8 cellular contexts compared by ENCODE assay signal in genomic region chr2:60152226-60152833, GRCh38.
A peak's percentile ranks its signal among the peaks of the same experiment; 100 is the strongest.
DNase-seq lines count a peak whose midpoint lies in the region; ATAC-seq, FAIRE-seq and TF ChIP-seq lines count a peak whose summit lies in the region.

No MANE protein-coding gene starts in this region.

- POLR2A ChIA-PET in A549 (lab: Yijun Ruan, JAX): no interaction called here
- POLR2A ChIA-PET in Panc1 (lab: Charles Lee): no interaction called here

- TF ChIP-seq POLR2A in A549 (IDR thresholded peaks at IDR 0.05; ENCODE audit: low read length) (no peak), thyroid gland (IDR thresholded peaks at IDR 0.05) (no peak)

- H3K4me1 ChIP-seq in A549: no peaks in the 10 kb centered on the region
- no peaks in the 10 kb centered on the region for H3K4me1 ChIP-seq in Panc1 (ENCODE audit: control insufficient read depth, insufficient read depth, low read length)
- no peaks in the 10 kb centered on the region for H3K4me1 ChIP-seq in hepatocyte (ENCODE audit: insufficient read depth)
- H3K4me1 ChIP-seq in thyroid gland: no peaks in the 10 kb centered on the region

- no TSS peak for BruUV-seq in Panc1 (replicated peaks; lab: Mats Ljungman, UMichigan)

- H3K27me3 ChIP-seq in Panc1 (ENCODE audit: control insufficient read depth, insufficient read depth, low read length): peaks cover 4% of the 10 kb centered on the region; the same call in 1 of the 2 replicates
- no peaks in the 10 kb centered on the region for H3K27me3 ChIP-seq in hepatocyte
- no peaks in the 10 kb centered on the region for H3K27me3 ChIP-seq in thyroid gland

- peak; percentile 8 to 49 for DNase-seq in A549 (ENCODE audit: low read depth in 1 of 2, low spot score in 1 of 2)
- peak; percentile 61 for DNase-seq in GM12865 (ENCODE audit: low read depth)
- DNase-seq in Panc1 (ENCODE audit: low read depth, low spot score): peak; percentile 10
- peak; percentile 42 for DNase-seq in hepatocyte (ENCODE audit: low spot score)
- DNase-seq in thyroid gland: no peak
- no peak for DNase-seq in stimulated activated CD8-positive, alpha-beta memory T cell treated with anti-CD3 and anti-CD28 coated beads, Interleukin-4, amount 100 ng/mL, for 48 hours
- DNase-seq in 8988T: no peak

- TF ChIP-seq RAD21 in A549 (conservative IDR thresholded peaks at IDR 0.05 in 1 of 2, IDR thresholded peaks at IDR 0.05 in 1 of 2): peak; percentile 50 to 73; a peak in 4 of 5 replicates

- H3K4me3 ChIP-seq in A549: no peak overlapping the region
- H3K4me3 ChIP-seq in GM12865 (ENCODE audit: low read depth, low read length): no peak overlapping the region
- H3K4me3 ChIP-seq in Panc1 (ENCODE audit: low read depth in 2 of 2, low read length in 2 of 2): no peak overlapping the region
- H3K4me3 ChIP-seq in hepatocyte: no peak overlapping the region
- H3K4me3 ChIP-seq in thyroid gland (replicated peaks in 1 of 3): no peak overlapping the region

- H3K36me3 ChIP-seq in Panc1 (ENCODE audit: control insufficient read depth, insufficient read depth, low read length) (no peaks in the 10 kb centered on the region), hepatocyte (replicated peaks; ENCODE audit: insufficient read depth, low read depth) (no peaks in the 10 kb centered on the region), thyroid gland (no peaks in the 10 kb centered on the region)

- H3K9me3 ChIP-seq in A549: peaks cover 3% of the 10 kb centered on the region; the same call in 1 of the 3 replicates
- H3K9me3 ChIP-seq in Panc1 (ENCODE audit: control insufficient read depth, insufficient read depth, low read depth, low read length): no peaks in the 10 kb centered on the region
- no peaks in the 10 kb centered on the region for H3K9me3 ChIP-seq in hepatocyte (ENCODE audit: low read depth)
- no peaks in the 10 kb centered on the region for H3K9me3 ChIP-seq in thyroid gland

- TF ChIP-seq CTCF in A549 (IDR thresholded peaks at IDR 0.05) (peak; percentile 53), GM12865 (IDR thresholded peaks at IDR 0.05; ENCODE audit: insufficient read depth, low read depth, low read length, missing control alignments) (peak; percentile 71), Panc1 (IDR thresholded peaks at IDR 0.05) (peak; percentile 80; the same call in 1 of the 2 replicates), hepatocyte (IDR thresholded peaks at IDR 0.05; ENCODE audit: poor library complexity) (peak; percentile 54), thyroid gland (IDR thresholded peaks at IDR 0.05) (peak in 1 of 6 experiments; percentile 38)

- WGBS in A549 (ENCODE audit: missing lambda C conversion rate): 16% methylated on average over 4 of the region's 4 CpGs
- 81% methylated on average over 4 of the region's 4 CpGs for WGBS in hepatocyte (ENCODE audit: low lambda C conversion rate, missing lambda C conversion rate)
- 65 to 72% methylated on average over 4 of the region's 4 CpGs for WGBS in thyroid gland, 2 donors

- no peaks in the 10 kb centered on the region for H3K79me2 ChIP-seq in hepatocyte

- in situ Hi-C loops in Panc1 (cut with HindIII; ENCODE audit: low pct_unique_long_range_greater_than_20kb, low sequenced_read_pairs): no loop called here

- H3K9me2 ChIP-seq in hepatocyte (replicated peaks; ENCODE audit: insufficient read depth): no peaks in the 10 kb centered on the region

- no peak overlapping the region for H2AFZ ChIP-seq in hepatocyte

- CTCF ChIA-PET in A549 (lab: Yijun Ruan, JAX) (interaction anchor here (0.6 to 1.0 kb wide), 3 partner anchors 10 to 72 kb away, joined by 3 read pairs; no protein-coding TSS in a partner anchor), Panc1 (lab: Charles Lee) (no interaction called here)

- FAIRE-seq in A549 (lab: Jason Lieb, UNC): no peak

- H4K20me1 ChIP-seq in hepatocyte (ENCODE audit: insufficient read depth, poor library complexity, severe bottlenecking): no peaks in the 10 kb centered on the region

- ATAC-seq in A549 (no peak), Panc1 (no peak), HG03520 (IDR thresholded peaks at IDR 0.05; ENCODE audit: unreplicated experiment) (no peak)

- TF ChIP-seq EP300 in A549 (IDR thresholded peaks at IDR 0.05): no peak

- H3K27ac ChIP-seq in A549: no peak overlapping the region
- H3K27ac ChIP-seq in Panc1 (ENCODE audit: low read length): no peak overlapping the region
- H3K27ac ChIP-seq in hepatocyte: no peak overlapping the region
- H3K27ac ChIP-seq in thyroid gland: no peak overlapping the region

- H3K4me2 ChIP-seq in A549 (no peak overlapping the region), hepatocyte (no peak overlapping the region)

- intact Hi-C loops in Panc1 (cut with micrococcal nuclease; ENCODE audit: unreplicated experiment) (no loop called here), thyroid gland (cut with DNase I) (no loop called here)

TF ChIP-seq in A549, 52 proteins besides CTCF, POLR2A, EP300 and RAD21:
- TF ChIP-seq NR3C1 (IDR thresholded peaks at IDR 0.05) (no peak), JUNB (IDR thresholded peaks at IDR 0.05) (no peak), RARB (CRISPR knock-in tag; IDR thresholded peaks at IDR 0.05) (no peak), SMC3 (IDR thresholded peaks at IDR 0.05) (no peak), KDM1A (IDR thresholded peaks at IDR 0.05; ENCODE audit: low read depth) (no peak), BHLHE40 (IDR thresholded peaks at IDR 0.05; ENCODE audit: low read depth, low read length) (no peak), FOSL2 (IDR thresholded peaks at IDR 0.05) (no peak), FOSL2 (CRISPR knock-in tag; IDR thresholded peaks at IDR 0.05) (no peak), CEBPB (IDR thresholded peaks at IDR 0.05) (no peak), KDM5A (IDR thresholded peaks at IDR 0.05) (no peak), HOXB13 (CRISPR knock-in tag; IDR thresholded peaks at IDR 0.05; ENCODE audit: low read depth) (no peak), HES2 (IDR thresholded peaks at IDR 0.05) (no peak), MYC (IDR thresholded peaks at IDR 0.05; ENCODE audit: borderline replicate concordance, low read length) (no peak), HEYL (CRISPR knock-in tag; IDR thresholded peaks at IDR 0.05) (no peak)
- TF ChIP-seq, protein P1, sequence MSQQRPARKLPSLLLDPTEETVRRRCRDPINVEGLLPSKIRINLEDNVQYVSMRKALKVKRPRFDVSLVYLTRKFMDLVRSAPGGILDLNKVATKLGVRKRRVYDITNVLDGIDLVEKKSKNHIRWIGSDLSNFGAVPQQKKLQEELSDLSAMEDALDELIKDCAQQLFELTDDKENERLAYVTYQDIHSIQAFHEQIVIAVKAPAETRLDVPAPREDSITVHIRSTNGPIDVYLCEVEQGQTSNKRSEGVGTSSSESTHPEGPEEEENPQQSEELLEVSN (IDR thresholded peaks at IDR 0.05; ENCODE audit: borderline replicate concordance, low read depth): no peak

Comparison
In these comparisons a context has a peak if more than half of its experiments do, and no peak if none do; other contexts are left out.
1. DNase-seq: peak in A549 (2 of 2), GM12865 (single experiment), Panc1 (single experiment) and hepatocyte (single experiment); none in thyroid gland (0 of 2), stimulated activated CD8-positive, alpha-beta memory T cell treated with anti-CD3 and anti-CD28 coated beads, Interleukin-4, amount 100 ng/mL, for 48 hours (single experiment) and 8988T (single experiment).